25 cellular contexts compared by ENCODE assay signal in genomic region chr14:104859900-104860299, GRCh38. TPM values are rescaled to one million over a fixed set of nuclear protein-coding genes. Genes with fewer than 3 reads are reported as not detected.
DNase-seq lines count a peak whose midpoint lies in the region; ATAC-seq, FAIRE-seq and TF ChIP-seq lines count a peak whose summit lies in the region.
"Had no signal": no experiment of that assay in that cellular context is flagged by ENCODE, and none has a peak within 500 bp of the region (broad histone marks: within the 10 kb centered on the region; RNA-seq: fewer than 3 reads in every experiment).

No MANE protein-coding gene starts in this region.

- H2AK5ac ChIP-seq in H1 (ENCODE audit: low read depth, low read length) (peak overlapping the region; percentile 24; the same call in 1 of the 2 replicates), neuronal stem cell (ENCODE audit: low read depth, low read length) (no peak overlapping the region)

- H2BK20ac ChIP-seq in H1 (ENCODE audit: low read length) = no peak overlapping the region

- H3K4ac ChIP-seq in H1 (replicated peaks; ENCODE audit: insufficient read length, low read depth, low read length) (no peak overlapping the region), neuronal stem cell (ENCODE audit: low read length) (no peak overlapping the region)

- H3K4me3 ChIP-seq in HEK293 (ENCODE audit: low read depth, low read length) (no peak overlapping the region), H1 (ENCODE audit: extremely low read depth in 1 of 4, insufficient read depth in 2 of 4, low read depth in 3 of 4, low read length in 4 of 4) (no peak overlapping the region), neuronal stem cell (ENCODE audit: low read length in 2 of 2) (peak overlapping the region in 1 of 2 donors; percentile 42), tibial nerve (no peak overlapping the region)
- H3K4me3 ChIP-seq: A549; BLaER1 treated with 17β-estradiol and CSF1 and Interleukin-3, amounts not matched to agents 10 nM and 100 nM had no signal

- no peak overlapping the region for H3K56ac ChIP-seq in H1 (replicated peaks; ENCODE audit: insufficient read length, low read depth, low read length)

- H3K18ac ChIP-seq in H1 (ENCODE audit: extremely low read depth, low read length) (no peak overlapping the region), neuronal stem cell (ENCODE audit: low read length) (no peak overlapping the region)

- H4K91ac ChIP-seq in H1 (replicated peaks; ENCODE audit: insufficient read length, low read length) = no peak overlapping the region
- no peak overlapping the region for H4K91ac ChIP-seq in neuronal stem cell (ENCODE audit: low read depth, low read length, poor library complexity)

- H3K9ac ChIP-seq in H1 (replicated peaks in 1 of 4; ENCODE audit: extremely low read depth in 1 of 4, low read depth in 3 of 4, low read length in 3 of 4) = no peak overlapping the region
- peak overlapping the region; percentile 15 for H3K9ac ChIP-seq in neuronal stem cell (ENCODE audit: low read depth, low read length, poor library complexity)
- H3K9ac ChIP-seq: BLaER1 treated with 17β-estradiol and CSF1 and Interleukin-3, amounts not matched to agents 10 nM and 100 nM had no signal

- TF ChIP-seq EP300 in H1 (IDR thresholded peaks at IDR 0.05; ENCODE audit: borderline replicate concordance in 1 of 2, low read depth in 2 of 2, low read length in 2 of 2) = no peak
- TF ChIP-seq EP300 in tibial nerve (IDR thresholded peaks at IDR 0.05) = no peak

- POLR2A ChIA-PET in HEK293 (lab: Yijun Ruan, JAX) = no interaction called here
- POLR2A ChIA-PET in H1 (lab: Charles Lee; ENCODE audit: partially characterized antibody) = no interaction called here

- intact Hi-C loops in sciatic nerve (cut with DNase I) = no loop called here

- CTCF ChIA-PET in HEK293 (lab: Yijun Ruan, JAX) = no interaction called here
- CTCF ChIA-PET in H1 (lab: Charles Lee; ENCODE audit: partially characterized antibody) = no interaction called here

- H3K79me1 ChIP-seq in H1 (ENCODE audit: low read depth, low read length) = peaks cover 24% of the 10 kb centered on the region
- no peaks in the 10 kb centered on the region for H3K79me1 ChIP-seq in neuronal stem cell (ENCODE audit: low read depth, low read length)

- TF ChIP-seq CTCF in HEK293 (tag by site-specific recombination; IDR thresholded peaks at IDR 0.05) (no peak), H1 (IDR thresholded peaks at IDR 0.05; ENCODE audit: control extremely low read depth in 1 of 3, insufficient read depth in 1 of 3, low read depth in 1 of 3, low read length in 3 of 3) (no peak), tibial nerve (IDR thresholded peaks at IDR 0.05) (no peak)

- H4K20me1 ChIP-seq in H1 (replicated peaks in 1 of 2; ENCODE audit: control insufficient read depth in 1 of 2, insufficient read depth in 2 of 2, low read length in 2 of 2) = peaks cover 6 to 21% of the 10 kb centered on the region in 2 experiments

- H2BK15ac ChIP-seq in H1 (ENCODE audit: low read length) (no peak overlapping the region), neuronal stem cell (ENCODE audit: low read length) (no peak overlapping the region)

- H2AFZ ChIP-seq in H1 (ENCODE audit: low read length) (no peak overlapping the region), neuronal stem cell (ENCODE audit: low read length) (no peak overlapping the region)

- FAIRE-seq in H1 (lab: Jason Lieb, UNC) = no peak
- FAIRE-seq: A549, D721Med, GM12891, GM19239 had no signal

- H3K27ac ChIP-seq in HEK293 (ENCODE audit: extremely low read depth, low read depth, low read length) = no peak overlapping the region
- no peak overlapping the region for H3K27ac ChIP-seq in H1 (ENCODE audit: low read depth, low read length)
- H3K27ac ChIP-seq in neuronal stem cell (replicated peaks; ENCODE audit: low read length) = no peak overlapping the region
- H3K27ac ChIP-seq in tibial nerve = no peak overlapping the region
- H3K27ac ChIP-seq: 22Rv1; A549; BLaER1 treated with 17β-estradiol and CSF1 and Interleukin-3, amounts not matched to agents 10 nM and 100 nM; C4-2B had no signal

- peaks cover 42% of the 10 kb centered on the region; the same call in 1 of the 2 replicates for H3K23me2 ChIP-seq in H1 (ENCODE audit: low read depth, low read length)

- H2BK5ac ChIP-seq in H1 (ENCODE audit: low read depth, low read length) (no peak overlapping the region), neuronal stem cell (ENCODE audit: low read length) (no peak overlapping the region)

- no peak for DNase-seq in H1 (ENCODE audit: low read depth in 1 of 2, low spot score in 2 of 2)
- no peak for DNase-seq in neuronal stem cell (ENCODE audit: low spot score)
- DNase-seq in sciatic nerve (ENCODE audit: low spot score) = peak; percentile 2
- no peak for DNase-seq in tibial nerve (ENCODE audit: low spot score in 2 of 2)
- DNase-seq in putamen (ENCODE audit: low spot score) = no peak
- no peak for DNase-seq in GDM1 (lab: John Stamatoyannopoulos, UW)
- DNase-seq: AML-193; Calu3; CD4-positive, alpha-beta T cell; CD8-positive, alpha-beta T cell; DMS53; DMS79; DND-41; EL; GF-D8 had no signal

- no peak for TF ChIP-seq RAD21 in H1 (IDR thresholded peaks at IDR 0.05 in 1 of 2, conservative IDR thresholded peaks at IDR 0.05 in 1 of 2; ENCODE audit: low read depth in 2 of 2, low read length in 2 of 2)

- no peak overlapping the region for H3K14ac ChIP-seq in H1 (ENCODE audit: insufficient read length)
- H3K14ac ChIP-seq in neuronal stem cell (ENCODE audit: low read length) = no peak overlapping the region

- no peak overlapping the region for H2BK120ac ChIP-seq in H1 (replicated peaks; ENCODE audit: low read depth, low read length)
- no peak overlapping the region for H2BK120ac ChIP-seq in neuronal stem cell (ENCODE audit: low read depth, low read length)

- H4K8ac ChIP-seq in H1 (ENCODE audit: extremely low read depth, insufficient read depth, low read length) (no peak overlapping the region), neuronal stem cell (ENCODE audit: low read depth, low read length) (no peak overlapping the region)

- peaks cover 0 to 38% of the 10 kb centered on the region in 2 experiments; a peak in 3 of 4 replicates for H3K79me2 ChIP-seq in H1 (ENCODE audit: control insufficient read depth in 1 of 2, insufficient read depth in 2 of 2, low read length in 2 of 2)

- H3K27me3 ChIP-seq in H1 (replicated peaks in 1 of 4; ENCODE audit: control insufficient read depth in 3 of 4, extremely low read depth in 1 of 4, insufficient read depth in 3 of 4, low read length in 3 of 4) = no peaks in the 10 kb centered on the region
- H3K27me3 ChIP-seq in neuronal stem cell (ENCODE audit: control insufficient read depth in 3 of 3, insufficient read depth in 3 of 3, low read depth in 1 of 3, low read length in 3 of 3) = peaks cover 9 to 30% (median 21%) of the 10 kb centered on the region in 3 experiments
- peaks cover 0 to 12% of the 10 kb centered on the region in 2 donors for H3K27me3 ChIP-seq in tibial nerve

- no peaks in the 10 kb centered on the region for H3K36me3 ChIP-seq in HEK293 (ENCODE audit: control insufficient read depth in 2 of 2, insufficient read depth in 1 of 2, low read length in 2 of 2)
- H3K36me3 ChIP-seq in H1 (ENCODE audit: control insufficient read depth in 2 of 4, insufficient read depth in 4 of 4, low read length in 3 of 4) = peaks cover 0 to 9% (median under 1%) of the 10 kb centered on the region in 4 experiments; a peak in 2 of 8 replicates
- peaks cover 0 to 2% of the 10 kb centered on the region in 2 donors for H3K36me3 ChIP-seq in neuronal stem cell (replicated peaks in 1 of 2; ENCODE audit: control insufficient read depth in 2 of 2, insufficient read depth in 2 of 2, low read length in 2 of 2)
- no peaks in the 10 kb centered on the region for H3K36me3 ChIP-seq in tibial nerve
- H3K36me3 ChIP-seq: BLaER1 treated with 17β-estradiol and CSF1 and Interleukin-3, amounts not matched to agents 10 nM and 100 nM had no signal

- no peaks in the 10 kb centered on the region for H3K9me3 ChIP-seq in HEK293 (ENCODE audit: control insufficient read depth, insufficient read depth, low read depth, low read length)
- peaks cover 0 to 12% of the 10 kb centered on the region in 2 experiments; a peak in 1 of 4 replicates for H3K9me3 ChIP-seq in H1 (ENCODE audit: insufficient read depth in 2 of 2, low read depth in 1 of 2, low read length in 1 of 2)
- H3K9me3 ChIP-seq in neuronal stem cell (replicated peaks in 1 of 2; ENCODE audit: control insufficient read depth in 2 of 2, insufficient read depth in 1 of 2, low read depth in 1 of 2, low read length in 2 of 2) = peaks cover 8 to 9% of the 10 kb centered on the region in 2 donors
- no peaks in the 10 kb centered on the region for H3K9me3 ChIP-seq in tibial nerve
- H3K9me3 ChIP-seq: Caco-2 had no signal

- H2BK12ac ChIP-seq in H1 (ENCODE audit: low read depth, low read length) (no peak overlapping the region), neuronal stem cell (ENCODE audit: low read length) (no peak overlapping the region)

- no peak for ATAC-seq in sciatic nerve
- no peak for ATAC-seq in HG03354 (IDR thresholded peaks at IDR 0.05; ENCODE audit: poor library complexity, severe bottlenecking, unreplicated experiment)
- ATAC-seq: A549; CD8-positive, alpha-beta T cell had no signal

- H3K4me2 ChIP-seq in H1 (ENCODE audit: insufficient read depth in 1 of 2, low read depth in 2 of 2, low read length in 2 of 2) = no peak overlapping the region
- H3K4me2 ChIP-seq in neuronal stem cell (ENCODE audit: insufficient read depth, low read length, poor library complexity, severe bottlenecking) = no peak overlapping the region
- H3K4me2 ChIP-seq: A549; BLaER1 treated with 17β-estradiol and CSF1 and Interleukin-3, amounts not matched to agents 10 nM and 100 nM had no signal

- TF ChIP-seq POLR2A in H1 (IDR thresholded peaks at IDR 0.05; ENCODE audit: control extremely low read depth in 1 of 2, low read depth in 2 of 2, low read length in 2 of 2) = no peak
- TF ChIP-seq POLR2A in tibial nerve (IDR thresholded peaks at IDR 0.05) = no peak

- H3K23ac ChIP-seq in H1 (ENCODE audit: insufficient read length) (no peak overlapping the region), neuronal stem cell (ENCODE audit: low read depth, low read length, poor library complexity) (peak overlapping the region; percentile 46)

- H3K4me1 ChIP-seq in HEK293 (ENCODE audit: control insufficient read depth, insufficient read depth, low read length) (0 out of 2 replicates have a peak, but pooled peaks cover 4% of the 10 kb centered on the region), H1 (replicated peaks in 1 of 4; ENCODE audit: control insufficient read depth in 3 of 4, insufficient read depth in 4 of 4, low read length in 3 of 4) (peaks cover 0 to 13% (median 5%) of the 10 kb centered on the region in 4 experiments; a peak in 5 of 7 replicates), neuronal stem cell (ENCODE audit: control insufficient read depth in 2 of 2, insufficient read depth in 1 of 2, low read depth in 1 of 2, low read length in 2 of 2) (peaks cover 0 to 4% of the 10 kb centered on the region in 2 donors), tibial nerve (peaks cover 0 to 14% (median 6%) of the 10 kb centered on the region in 4 donors)

- no peak overlapping the region for H4K5ac ChIP-seq in H1 (ENCODE audit: insufficient read length, low read depth, low read length)

- 94 to 100% methylated on average over 3 to 4 of the region's 4 CpGs for WGBS in H1 (ENCODE audit: extremely low coverage in 1 of 2, insufficient coverage in 1 of 2, insufficient read length in 1 of 2, insufficient replicate concordance in 2 of 2, low coverage in 1 of 2, low lambda C conversion rate in 2 of 2, missing lambda C conversion rate in 1 of 2), 2 experiments
- WGBS in neuronal stem cell (ENCODE audit: extremely low coverage in 2 of 2, insufficient read length in 2 of 2, insufficient replicate concordance in 1 of 2), 2 donors = 98 to 100% methylated on average over 1 to 3 of the region's 4 CpGs
- WGBS in tibial nerve, 2 donors = 96% methylated on average over 4 of the region's 4 CpGs

RNA-seq across cellular contexts. Expression of gene CEP170B, which starts 5.2 kb away (rescaled TPM):
- total RNA-seq in H1 (2021; fragmentation: NEBNext Ultra II Directional; extraction: Animal tissue kit (Norgen Biotek cat#: 25700)) = 32.3 and 33.8 TPM in 2 replicates
- 9.1 and 15.2 TPM in 2 replicates for polyA plus RNA-seq in H1 (2011; rRNA removed)
- polyA plus RNA-seq in H1 (2011; cell fraction: cytosol; rRNA removed) = 9.4 TPM
- 34.9 TPM for polyA plus RNA-seq in H1 (2011; cell fraction: nucleus; rRNA removed)
- 14.3 to 23.9 TPM (median 20.7 TPM) in 4 replicates for polyA plus RNA-seq in H1 (2012, experiment 1 of 2)
- 13.0 TPM for polyA plus RNA-seq in H1 (2012, experiment 2 of 2)
- 17.1 TPM for polyA plus RNA-seq in H1 (2013, experiment 1 of 2)
- polyA plus RNA-seq in H1 (2013, experiment 2 of 2) = 16.2 TPM
- polyA minus RNA-seq in H1 (2011; rRNA and poly(A)+ RNA removed) = 4.7 and 5.7 TPM in 2 replicates
- polyA minus RNA-seq in H1 (2011; cell fraction: cytosol; rRNA and poly(A)+ RNA removed) = 11.5 TPM
- 11.6 TPM for polyA minus RNA-seq in H1 (2011; cell fraction: nucleus; rRNA and poly(A)+ RNA removed)
- 12.3 TPM for polyA plus RNA-seq in neuronal stem cell (2013, experiment 1 of 2)
- polyA plus RNA-seq in neuronal stem cell (2013, experiment 2 of 2) = 11.4 TPM
- total RNA-seq in sciatic nerve (15.3 TPM), tibial nerve (10 to 100 TPM; 10.1 to 36.3 (median 13.0) TPM)

RNA-seq across cellular contexts. Expression of gene ZBTB42, which starts 59.0 kb away (rescaled TPM):
- 2.8 and 2.9 TPM in 2 replicates for total RNA-seq in H1 (2021; fragmentation: NEBNext Ultra II Directional; extraction: Animal tissue kit (Norgen Biotek cat#: 25700))
- 3.1 and 3.7 TPM in 2 replicates for polyA plus RNA-seq in H1 (2011; rRNA removed)
- polyA plus RNA-seq in H1 (2011; cell fraction: cytosol; rRNA removed) = 2.5 TPM
- polyA plus RNA-seq in H1 (2011; cell fraction: nucleus; rRNA removed) = 4.0 TPM
- polyA plus RNA-seq in H1 (2012, experiment 1 of 2) = 1.5 to 3.3 TPM (median 2.9 TPM) in 4 replicates
- polyA plus RNA-seq in H1 (2012, experiment 2 of 2) = 2.3 TPM
- 1.2 TPM for polyA plus RNA-seq in H1 (2013, experiment 1 of 2)
- 1.2 TPM for polyA plus RNA-seq in H1 (2013, experiment 2 of 2)
- 3.4 and 4.0 TPM in 2 replicates for polyA minus RNA-seq in H1 (2011; rRNA and poly(A)+ RNA removed)
- 2.7 TPM for polyA minus RNA-seq in H1 (2011; cell fraction: cytosol; rRNA and poly(A)+ RNA removed)
- 7.3 TPM for polyA minus RNA-seq in H1 (2011; cell fraction: nucleus; rRNA and poly(A)+ RNA removed)
- polyA plus RNA-seq in neuronal stem cell (2013, experiment 1 of 2) = 0.95 TPM
- polyA plus RNA-seq in neuronal stem cell (2013, experiment 2 of 2) = 0.87 TPM
- 3.6 TPM for total RNA-seq in sciatic nerve
- 10 to 100 TPM in 1 of 4 donors, 1 to 10 TPM in 3; 5.9 to 12.3 (median 6.7) TPM for total RNA-seq in tibial nerve
